ENCODE assay signal across 1 cellular context in the genomic region with DNA sequence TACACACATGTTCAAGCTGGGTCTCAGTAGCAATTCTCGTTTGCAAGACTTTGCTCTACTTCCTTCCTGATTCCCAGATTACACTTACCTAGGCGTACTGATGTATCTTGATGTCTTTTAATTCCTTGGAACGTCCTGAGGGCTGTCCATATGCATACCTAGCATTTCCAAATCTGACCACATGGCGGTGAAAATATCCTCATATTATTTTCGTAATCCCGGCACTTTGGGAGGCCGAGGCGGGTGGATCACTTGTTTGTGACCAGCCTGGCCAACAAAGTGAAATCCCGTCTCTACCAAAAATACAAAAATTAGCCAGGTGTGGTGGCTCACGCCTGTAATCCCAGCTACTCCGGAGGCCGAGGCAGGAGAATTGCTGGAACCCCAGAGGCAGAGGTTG.
TF ChIP-seq lines count a peak whose summit lies in the region.

No MANE protein-coding gene starts in this region.

TF ChIP-seq in SK-N-SH, 30 proteins besides CTCF, POLR2A, EP300 and RAD21:
- no peak for TF ChIP-seq RFX5 (IDR thresholded peaks at IDR 0.05; ENCODE audit: low read length)
- TF ChIP-seq, protein P1, sequence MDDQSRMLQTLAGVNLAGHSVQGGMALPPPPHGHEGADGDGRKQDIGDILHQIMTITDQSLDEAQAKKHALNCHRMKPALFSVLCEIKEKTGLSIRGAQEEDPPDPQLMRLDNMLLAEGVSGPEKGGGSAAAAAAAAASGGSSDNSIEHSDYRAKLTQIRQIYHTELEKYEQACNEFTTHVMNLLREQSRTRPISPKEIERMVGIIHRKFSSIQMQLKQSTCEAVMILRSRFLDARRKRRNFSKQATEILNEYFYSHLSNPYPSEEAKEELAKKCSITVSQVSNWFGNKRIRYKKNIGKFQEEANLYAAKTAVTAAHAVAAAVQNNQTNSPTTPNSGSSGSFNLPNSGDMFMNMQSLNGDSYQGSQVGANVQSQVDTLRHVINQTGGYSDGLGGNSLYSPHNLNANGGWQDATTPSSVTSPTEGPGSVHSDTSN (IDR thresholded peaks at IDR 0.05): no peak
- TF ChIP-seq MXI1 (IDR thresholded peaks at IDR 0.05; ENCODE audit: low read depth, low read length): no peak
- TF ChIP-seq GATA2 (CRISPR knock-in tag; IDR thresholded peaks at IDR 0.05): no peak
- TF ChIP-seq FOXJ3 (CRISPR knock-in tag; IDR thresholded peaks at IDR 0.05): no peak
- no peak for TF ChIP-seq NRF1 (IDR thresholded peaks at IDR 0.05; ENCODE audit: low read depth, low read length)
